Comparison of ENCODE assay signal across 35 cellular contexts in genomic region chr6:50974319-50974718, GRCh38.
"Had no signal": no experiment of that assay in that cellular context is flagged by ENCODE, and none has a peak within 500 bp of the region (broad histone marks: within the 10 kb centered on the region; RNA-seq: fewer than 3 reads in every experiment).

No MANE protein-coding gene starts in this region.

- H3K4me1 Mint-ChIP-seq: activated CD4-positive, alpha-beta T cell treated with anti-CD3 and anti-CD28 coated beads for 36 hours; activated CD4-positive, alpha-beta T cell treated with anti-CD3 and anti-CD28 coated beads, Interleukin-2, amount 10 ng/mL, durations not matched to agents 24 days and 14 days; activated CD8-positive, alpha-beta memory T cell treated with anti-CD3 and anti-CD28 coated beads, Interleukin-2, amount 10 ng/mL, durations not matched to agents 7 days and 5 days; central memory CD8-positive, alpha-beta T cell; T-helper 17 cell had no signal

- H3K36me3 Mint-ChIP-seq: activated CD4-positive, alpha-beta memory T cell treated with anti-CD3 and anti-CD28 coated beads for 36 hours; activated CD8-positive, alpha-beta memory T cell treated with anti-CD3 and anti-CD28 coated beads, Interleukin-2, amount 10 ng/mL, durations not matched to agents 7 days and 5 days; activated naive CD8-positive, alpha-beta T cell had no signal

- H3K36me3 ChIP-seq: brain microvascular endothelial cell, esophagus muscularis mucosa, gastrocnemius medialis, heart right ventricle had no signal

- H3K9me3 ChIP-seq: esophagus muscularis mucosa, gastrocnemius medialis, heart right ventricle had no signal

- H3K4me3 ChIP-seq: coronary artery, dorsolateral prefrontal cortex, esophagus muscularis mucosa, gastrocnemius medialis, heart right ventricle, hepatocyte had no signal

- ATAC-seq: activated CD4-positive, alpha-beta T cell treated with anti-CD3 and anti-CD28 coated beads for 36 hours; activated CD8-positive, alpha-beta memory T cell treated with anti-CD3 and anti-CD28 coated beads, Interleukin-2, amount 10 ng/mL, durations not matched to agents 7 days and 5 days; activated CD8-positive, alpha-beta T cell treated with anti-CD3 and anti-CD28 coated beads, Interleukin-2, amount 10 ng/mL, durations not matched to agents 7 days and 5 days; foreskin keratinocyte; gastrocnemius medialis; heart right ventricle; T-helper 17 cell had no signal

- H3K4me1 ChIP-seq: esophagus muscularis mucosa, foreskin keratinocyte, gastrocnemius medialis, heart right ventricle had no signal

- H3K9me3 Mint-ChIP-seq: activated CD4-positive, alpha-beta T cell treated with anti-CD3 and anti-CD28 coated beads, Interleukin-2, amount 10 ng/mL, durations not matched to agents 24 days and 14 days; activated T-helper 1 cell treated with anti-CD3 and anti-CD28 coated beads, Interleukin-12 subunit alpha, Interleukin-12 subunit beta, Interleukin-2, Interleukin-4 antibody, amounts not matched to agents 30 ng/mL and 10 ng/mL and 1 ng/mL, durations not matched to agents 14 hours and 24 hours and 36 hours; activated T-helper 2 cell treated with anti-CD3 and anti-CD28 coated beads, Interferon-gamma antibody, Interleukin-2, Interleukin-4, amounts not matched to agents 10 μg/mL and 5 μg/mL and 100 μg/mL, durations not matched to agents 14 hours and 24 hours and 36 hours; dendritic cell treated with granulocyte-macrophage colony-stimulating factor and Interleukin-4, amounts not matched to agents 40 ng/mL and 50 ng/mL, for 4 days; T-helper 2 cell treated with Interferon-gamma antibody and Interleukin-4, amounts not matched to agents 5 μg/mL and 100 μg/mL, for 36 hours had no signal

- H3K27me3 ChIP-seq: brain microvascular endothelial cell, esophagus muscularis mucosa, foreskin keratinocyte, gastrocnemius medialis, heart right ventricle had no signal

- H3K27me3 Mint-ChIP-seq: activated CD4-positive, alpha-beta memory T cell treated with anti-CD3 and anti-CD28 coated beads for 36 hours; activated CD4-positive, alpha-beta T cell treated with anti-CD3 and anti-CD28 coated beads for 36 hours; activated CD4-positive, alpha-beta T cell treated with anti-CD3 and anti-CD28 coated beads, Interleukin-2, amount 10 ng/mL, durations not matched to agents 24 days and 14 days; activated CD8-positive, alpha-beta memory T cell treated with anti-CD3 and anti-CD28 coated beads, Interleukin-2, amount 10 ng/mL, durations not matched to agents 7 days and 5 days; activated naive CD8-positive, alpha-beta T cell; central memory CD8-positive, alpha-beta T cell; dendritic cell treated with granulocyte-macrophage colony-stimulating factor and Interleukin-4, amounts not matched to agents 40 ng/mL and 50 ng/mL, for 4 days; T-helper 17 cell had no signal

- H3K4me3 Mint-ChIP-seq: activated CD4-positive, alpha-beta memory T cell treated with anti-CD3 and anti-CD28 coated beads for 36 hours; activated CD4-positive, alpha-beta T cell treated with anti-CD3 and anti-CD28 coated beads for 36 hours; activated CD4-positive, alpha-beta T cell treated with anti-CD3 and anti-CD28 coated beads, Interleukin-2, amount 10 ng/mL, durations not matched to agents 24 days and 14 days; activated CD8-positive, alpha-beta memory T cell treated with anti-CD3 and anti-CD28 coated beads, Interleukin-2, amount 10 ng/mL, durations not matched to agents 7 days and 5 days; activated CD8-positive, alpha-beta T cell treated with anti-CD3 and anti-CD28 coated beads, Interleukin-2, amount 10 ng/mL, durations not matched to agents 7 days and 5 days; activated naive CD8-positive, alpha-beta T cell; activated T-helper 1 cell treated with anti-CD3 and anti-CD28 coated beads, Interleukin-12 subunit alpha, Interleukin-12 subunit beta, Interleukin-2, Interleukin-4 antibody, amounts not matched to agents 30 ng/mL and 10 ng/mL and 1 ng/mL, durations not matched to agents 14 hours and 24 hours and 36 hours; central memory CD8-positive, alpha-beta T cell; dendritic cell treated with granulocyte-macrophage colony-stimulating factor and Interleukin-4, amounts not matched to agents 40 ng/mL and 50 ng/mL, for 4 days; T-helper 17 cell; T-helper 2 cell treated with Interferon-gamma antibody and Interleukin-4, amounts not matched to agents 5 μg/mL and 100 μg/mL, for 36 hours had no signal

- H3K27ac Mint-ChIP-seq: activated CD4-positive, alpha-beta memory T cell treated with anti-CD3 and anti-CD28 coated beads for 36 hours; activated CD4-positive, alpha-beta T cell treated with anti-CD3 and anti-CD28 coated beads for 36 hours; activated CD4-positive, alpha-beta T cell treated with anti-CD3 and anti-CD28 coated beads, Interleukin-2, amount 10 ng/mL, durations not matched to agents 24 days and 14 days; activated CD8-positive, alpha-beta memory T cell treated with anti-CD3 and anti-CD28 coated beads, Interleukin-2, amount 10 ng/mL, durations not matched to agents 7 days and 5 days; activated CD8-positive, alpha-beta T cell treated with anti-CD3 and anti-CD28 coated beads, Interleukin-2, amount 10 ng/mL, durations not matched to agents 7 days and 5 days; activated naive CD8-positive, alpha-beta T cell; activated T-helper 1 cell treated with anti-CD3 and anti-CD28 coated beads, Interleukin-12 subunit alpha, Interleukin-12 subunit beta, Interleukin-2, Interleukin-4 antibody, amounts not matched to agents 30 ng/mL and 10 ng/mL and 1 ng/mL, durations not matched to agents 14 hours and 24 hours and 36 hours; activated T-helper 2 cell treated with anti-CD3 and anti-CD28 coated beads, Interferon-gamma antibody, Interleukin-2, Interleukin-4, amounts not matched to agents 10 μg/mL and 5 μg/mL and 100 μg/mL, durations not matched to agents 14 hours and 24 hours and 36 hours; dendritic cell treated with granulocyte-macrophage colony-stimulating factor and Interleukin-4, amounts not matched to agents 40 ng/mL and 50 ng/mL, for 4 days; T-helper 17 cell; T-helper 2 cell treated with Interferon-gamma antibody and Interleukin-4, amounts not matched to agents 5 μg/mL and 100 μg/mL, for 36 hours had no signal

- DNase-seq: activated CD4-positive, alpha-beta memory T cell treated with anti-CD3 and anti-CD28 coated beads for 36 hours; activated CD4-positive, alpha-beta T cell treated with anti-CD3 and anti-CD28 coated beads for 36 hours; activated CD4-positive, alpha-beta T cell treated with anti-CD3 and anti-CD28 coated beads, Interleukin-2, amount 10 ng/mL, durations not matched to agents 24 days and 14 days; activated CD4-positive, CD25-positive, alpha-beta regulatory T cell; activated CD4-positive, CD25-positive, alpha-beta regulatory T cell treated with anti-CD3 and anti-CD28 coated beads, Interleukin-2, amount 50 U/mL, for 72 hours; activated CD8-positive, alpha-beta memory T cell treated with anti-CD3 and anti-CD28 coated beads, Interleukin-2, amount 10 ng/mL, durations not matched to agents 7 days and 5 days; activated CD8-positive, alpha-beta memory T cell treated with anti-CD3 and anti-CD28 coated beads, Interleukin-2, amount 50 U/mL, for 4 hours; activated CD8-positive, alpha-beta T cell treated with anti-CD3 and anti-CD28 coated beads, Interleukin-2, amount 10 ng/mL, durations not matched to agents 7 days and 5 days; activated effector memory CD4-positive, alpha-beta T cell treated with anti-CD3 and anti-CD28 coated beads, Interleukin-2, amount 50 U/mL, for 16 hours; activated naive CD4-positive, alpha-beta T cell; activated naive CD4-positive, alpha-beta T cell treated with anti-CD3 and anti-CD28 coated beads, Interleukin-2, amount 50 U/mL, for 16 hours; activated T-cell treated with anti-CD3 and anti-CD28 coated beads, Interleukin-2, amount 50 U/mL, for 1 hour; activated T-cell treated with anti-CD3 and anti-CD28 coated beads, Interleukin-2, amount 50 U/mL, for 48 hours; amniotic stem cell; anterior cingulate cortex; brain microvascular endothelial cell; dorsolateral prefrontal cortex; effector memory CD4-positive, alpha-beta T cell; erythroblast; foreskin keratinocyte; gastrocnemius medialis; heart right ventricle; T-helper 1 cell; T-helper 17 cell; T1000 had no signal

- H3K27ac ChIP-seq: brain microvascular endothelial cell, coronary artery, dorsolateral prefrontal cortex, esophagus muscularis mucosa, foreskin keratinocyte, gastrocnemius medialis, heart right ventricle, hepatocyte, VCaP had no signal
